In the genomic region with DNA sequence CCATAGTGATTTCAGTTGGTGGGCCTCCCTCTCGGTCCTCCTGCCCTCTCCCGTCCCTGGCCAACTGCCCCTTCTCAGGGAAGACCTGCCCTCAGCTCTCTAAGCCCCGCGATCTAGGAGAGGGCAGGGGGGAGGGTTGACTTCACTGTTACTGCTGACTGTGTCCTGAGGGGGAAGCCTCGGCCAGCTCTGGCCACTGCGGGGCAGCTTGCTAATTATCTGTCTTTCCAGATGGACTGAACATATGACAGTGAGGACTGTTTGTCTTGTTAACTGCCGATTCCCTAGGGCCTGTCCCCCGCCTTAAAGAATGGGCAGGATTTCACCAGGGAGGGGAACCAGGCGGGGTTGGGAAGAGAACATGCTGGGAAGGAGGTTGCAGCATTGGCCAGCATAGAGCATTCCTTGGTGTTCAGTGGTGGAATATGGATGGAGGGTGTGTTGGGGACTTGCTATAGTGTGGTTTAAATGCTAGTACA, we compare ENCODE assay signal across 1 cellular context.
TF ChIP-seq lines count a peak whose summit lies in the region.

No MANE protein-coding gene starts in this region.

TF ChIP-seq in K562, 482 proteins besides CTCF, POLR2A, EP300 and RAD21 (continued from another document and continues in another):
- TF ChIP-seq MTF1 (CRISPR knock-in tag; IDR thresholded peaks at IDR 0.05; ENCODE audit: borderline replicate concordance), result no peak
- TF ChIP-seq ZNF707 (CRISPR knock-in tag; conservative IDR thresholded peaks at IDR 0.05), result no peak
- TF ChIP-seq SMARCC2 (IDR thresholded peaks at IDR 0.05; ENCODE audit: low read depth), result 0 out of 2 replicates have a peak, but pooled peaks have one; percentile 24
- TF ChIP-seq, protein P1, sequence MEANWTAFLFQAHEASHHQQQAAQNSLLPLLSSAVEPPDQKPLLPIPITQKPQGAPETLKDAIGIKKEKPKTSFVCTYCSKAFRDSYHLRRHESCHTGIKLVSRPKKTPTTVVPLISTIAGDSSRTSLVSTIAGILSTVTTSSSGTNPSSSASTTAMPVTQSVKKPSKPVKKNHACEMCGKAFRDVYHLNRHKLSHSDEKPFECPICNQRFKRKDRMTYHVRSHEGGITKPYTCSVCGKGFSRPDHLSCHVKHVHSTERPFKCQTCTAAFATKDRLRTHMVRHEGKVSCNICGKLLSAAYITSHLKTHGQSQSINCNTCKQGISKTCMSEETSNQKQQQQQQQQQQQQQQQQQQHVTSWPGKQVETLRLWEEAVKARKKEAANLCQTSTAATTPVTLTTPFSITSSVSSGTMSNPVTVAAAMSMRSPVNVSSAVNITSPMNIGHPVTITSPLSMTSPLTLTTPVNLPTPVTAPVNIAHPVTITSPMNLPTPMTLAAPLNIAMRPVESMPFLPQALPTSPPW (CRISPR knock-in tag; IDR thresholded peaks at IDR 0.05), result peak; percentile 76
- TF ChIP-seq MLLT1 (IDR thresholded peaks at IDR 0.05), result no peak
- TF ChIP-seq SLC30A9 (CRISPR knock-in tag; IDR thresholded peaks at IDR 0.05), result no peak
- no peak for TF ChIP-seq KAT8 (IDR thresholded peaks at IDR 0.05; ENCODE audit: low read depth)
- TF ChIP-seq, protein P2, sequence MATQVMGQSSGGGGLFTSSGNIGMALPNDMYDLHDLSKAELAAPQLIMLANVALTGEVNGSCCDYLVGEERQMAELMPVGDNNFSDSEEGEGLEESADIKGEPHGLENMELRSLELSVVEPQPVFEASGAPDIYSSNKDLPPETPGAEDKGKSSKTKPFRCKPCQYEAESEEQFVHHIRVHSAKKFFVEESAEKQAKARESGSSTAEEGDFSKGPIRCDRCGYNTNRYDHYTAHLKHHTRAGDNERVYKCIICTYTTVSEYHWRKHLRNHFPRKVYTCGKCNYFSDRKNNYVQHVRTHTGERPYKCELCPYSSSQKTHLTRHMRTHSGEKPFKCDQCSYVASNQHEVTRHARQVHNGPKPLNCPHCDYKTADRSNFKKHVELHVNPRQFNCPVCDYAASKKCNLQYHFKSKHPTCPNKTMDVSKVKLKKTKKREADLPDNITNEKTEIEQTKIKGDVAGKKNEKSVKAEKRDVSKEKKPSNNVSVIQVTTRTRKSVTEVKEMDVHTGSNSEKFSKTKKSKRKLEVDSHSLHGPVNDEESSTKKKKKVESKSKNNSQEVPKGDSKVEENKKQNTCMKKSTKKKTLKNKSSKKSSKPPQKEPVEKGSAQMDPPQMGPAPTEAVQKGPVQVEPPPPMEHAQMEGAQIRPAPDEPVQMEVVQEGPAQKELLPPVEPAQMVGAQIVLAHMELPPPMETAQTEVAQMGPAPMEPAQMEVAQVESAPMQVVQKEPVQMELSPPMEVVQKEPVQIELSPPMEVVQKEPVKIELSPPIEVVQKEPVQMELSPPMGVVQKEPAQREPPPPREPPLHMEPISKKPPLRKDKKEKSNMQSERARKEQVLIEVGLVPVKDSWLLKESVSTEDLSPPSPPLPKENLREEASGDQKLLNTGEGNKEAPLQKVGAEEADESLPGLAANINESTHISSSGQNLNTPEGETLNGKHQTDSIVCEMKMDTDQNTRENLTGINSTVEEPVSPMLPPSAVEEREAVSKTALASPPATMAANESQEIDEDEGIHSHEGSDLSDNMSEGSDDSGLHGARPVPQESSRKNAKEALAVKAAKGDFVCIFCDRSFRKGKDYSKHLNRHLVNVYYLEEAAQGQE (CRISPR knock-in tag; IDR thresholded peaks at IDR 0.05; ENCODE audit: low read depth), result no peak
- no peak for TF ChIP-seq CTCFL (IDR thresholded peaks at IDR 0.05; ENCODE audit: borderline replicate concordance, insufficient read depth, low read depth, low read length, poor library complexity, severe bottlenecking)
- no peak for TF ChIP-seq PRMT5 (CRISPR knock-in tag; IDR thresholded peaks at IDR 0.05)
- no peak for TF ChIP-seq FOXA3 (CRISPR knock-in tag; conservative IDR thresholded peaks at IDR 0.05 in 1 of 2, IDR thresholded peaks at IDR 0.05 in 1 of 2)
- no peak for TF ChIP-seq E2F6 (IDR thresholded peaks at IDR 0.05; ENCODE audit: borderline replicate concordance in 1 of 2, extremely low read depth in 1 of 2, insufficient read depth in 1 of 2, insufficient read length in 1 of 2, low read depth in 1 of 2, low read length in 1 of 2, poor library complexity in 1 of 2, severe bottlenecking in 1 of 2)
- no peak for TF ChIP-seq RBM39 (optimal IDR thresholded peaks at IDR 0.05; ENCODE audit: low read depth, low read length)
- TF ChIP-seq ZNF644 (tag; IDR thresholded peaks at IDR 0.05; ENCODE audit: low read depth), result no peak
- no peak for TF ChIP-seq TSC22D4 (tag; IDR thresholded peaks at IDR 0.05)
- no peak for TF ChIP-seq HNRNPK (IDR thresholded peaks at IDR 0.05; ENCODE audit: low read depth, low read length, poor library complexity, severe bottlenecking)
- no peak for TF ChIP-seq HNRNPL (IDR thresholded peaks at IDR 0.05; ENCODE audit: low read depth, low read length)
- TF ChIP-seq, protein P3, sequence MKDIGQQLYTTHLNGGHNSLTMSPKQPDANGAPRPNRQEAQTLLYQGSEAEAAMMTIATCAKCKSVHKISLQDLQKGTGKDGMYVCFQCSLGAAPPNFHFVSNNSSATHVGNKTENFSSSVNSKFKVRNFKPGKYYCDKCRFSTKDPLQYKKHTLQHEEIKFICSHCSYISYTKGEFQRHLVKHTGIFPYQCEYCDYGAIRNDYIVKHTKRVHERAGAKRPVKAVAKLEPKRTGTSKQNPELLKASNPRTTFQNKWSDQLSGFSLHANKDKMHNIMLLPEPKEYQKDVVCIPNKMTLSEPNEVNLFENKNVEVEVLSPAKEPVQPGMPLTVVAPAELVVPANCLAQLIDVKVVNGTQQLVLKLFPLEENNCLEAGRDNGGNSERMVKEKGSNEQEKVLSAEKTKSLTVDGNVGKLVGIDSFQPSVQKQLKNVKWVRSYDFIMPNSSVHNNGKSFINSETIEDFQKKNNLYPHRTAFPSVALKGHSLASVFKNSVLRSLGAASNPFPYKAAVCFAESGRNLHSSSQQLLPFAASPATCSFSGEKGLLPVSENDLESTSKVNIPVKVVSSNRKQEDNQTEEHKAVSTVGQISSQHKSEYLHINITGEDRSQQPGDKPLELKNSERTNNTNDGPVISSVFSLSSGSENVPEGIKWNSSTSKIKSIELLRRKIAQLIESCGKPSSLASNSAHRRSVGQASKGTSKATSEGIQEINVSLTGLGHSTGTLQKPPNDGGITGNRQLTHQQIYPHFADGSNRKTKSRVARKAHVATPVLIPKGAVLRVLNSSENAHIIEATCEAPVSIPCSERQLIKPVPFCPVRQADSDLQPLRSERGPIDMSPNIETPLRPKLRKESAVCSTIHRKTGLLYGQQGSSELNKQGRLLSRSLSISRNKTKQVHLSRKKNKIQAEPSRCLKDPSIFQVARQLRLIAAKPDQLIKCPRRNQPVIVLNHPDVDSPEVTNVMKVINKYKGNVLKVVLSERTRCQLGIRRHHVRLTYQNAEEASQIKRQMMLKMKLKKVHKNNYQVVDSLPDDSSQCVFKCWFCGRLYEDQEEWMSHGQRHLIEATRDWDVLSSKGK (CRISPR knock-in tag; IDR thresholded peaks at IDR 0.05), result no peak
- TF ChIP-seq ZNF586 (CRISPR knock-in tag; conservative IDR thresholded peaks at IDR 0.05), result no peak
- TF ChIP-seq TCF3 (CRISPR knock-in tag; IDR thresholded peaks at IDR 0.05), result peak; percentile 94
- TF ChIP-seq ZNF174 (CRISPR knock-in tag; IDR thresholded peaks at IDR 0.05), result no peak
- no peak for TF ChIP-seq ZNF232 (CRISPR knock-in tag; IDR thresholded peaks at IDR 0.05)
- no peak for TF ChIP-seq ZNF668 (CRISPR knock-in tag; IDR thresholded peaks at IDR 0.05)
- TF ChIP-seq ZNF398 (CRISPR knock-in tag; IDR thresholded peaks at IDR 0.05), result no peak
- TF ChIP-seq CBFA2T2 (conservative IDR thresholded peaks at IDR 0.05), result peak; percentile 81
- TF ChIP-seq ZBTB7A (IDR thresholded peaks at IDR 0.05; ENCODE audit: borderline replicate concordance, control insufficient read depth, low read depth, low read length), result peak; percentile 32; the same call in 1 of the 2 replicates
- TF ChIP-seq ZZZ3 (IDR thresholded peaks at IDR 0.05), result no peak
- peak; percentile 45; the same call in 1 of the 2 replicates for TF ChIP-seq CXXC5 (CRISPR knock-in tag; IDR thresholded peaks at IDR 0.05)
- peak; percentile 54; the same call in 1 of the 2 replicates for TF ChIP-seq CTBP1 (IDR thresholded peaks at IDR 0.05; ENCODE audit: borderline replicate concordance)
- TF ChIP-seq ZNF766 (CRISPR knock-in tag; conservative IDR thresholded peaks at IDR 0.05), result no peak
- TF ChIP-seq MCM7 (IDR thresholded peaks at IDR 0.05), result no peak
- peak; percentile 35; the same call in 1 of the 2 replicates for TF ChIP-seq PHF21A (IDR thresholded peaks at IDR 0.05; ENCODE audit: borderline replicate concordance, low read depth)
- TF ChIP-seq ZC3H4 (CRISPR knock-in tag; IDR thresholded peaks at IDR 0.05; ENCODE audit: borderline replicate concordance), result no peak
- no peak for TF ChIP-seq TBP (optimal IDR thresholded peaks at IDR 0.05; ENCODE audit: low read depth, low read length)
- no peak for TF ChIP-seq ZNF224 (CRISPR knock-in tag; IDR thresholded peaks at IDR 0.05)
- no peak for TF ChIP-seq SPI1 (IDR thresholded peaks at IDR 0.05; ENCODE audit: borderline replicate concordance, low read depth, low read length)
- TF ChIP-seq ZNF3 (CRISPR knock-in tag; IDR thresholded peaks at IDR 0.05), result no peak
- TF ChIP-seq YY1 (IDR thresholded peaks at IDR 0.05; ENCODE audit: borderline replicate concordance in 1 of 3, control insufficient read depth in 1 of 3, extremely low read depth in 1 of 3, insufficient read depth in 3 of 3, insufficient read length in 1 of 3, insufficient replicate concordance in 2 of 3, low read depth in 1 of 3, low read length in 2 of 3), result no peak
- TF ChIP-seq ZKSCAN1 (IDR thresholded peaks at IDR 0.05; ENCODE audit: low read depth, low read length), result peak; percentile 36; the same call in 1 of the 2 replicates
- TF ChIP-seq ZNF655 (CRISPR knock-in tag; IDR thresholded peaks at IDR 0.05), result no peak
- 0 out of 2 replicates have a peak, but pooled peaks have one; percentile 27 for TF ChIP-seq MTA3 (IDR thresholded peaks at IDR 0.05; ENCODE audit: borderline replicate concordance)
- TF ChIP-seq DPF2 (IDR thresholded peaks at IDR 0.05), result peak; percentile 83
- TF ChIP-seq JUNB (CRISPR knock-in tag; conservative IDR thresholded peaks at IDR 0.05), result no peak
- no peak for TF ChIP-seq ZNF212 (CRISPR knock-in tag; IDR thresholded peaks at IDR 0.05)
- no peak for TF ChIP-seq TAF15 (IDR thresholded peaks at IDR 0.05; ENCODE audit: low read depth, low read length)
- TF ChIP-seq, protein P4, sequence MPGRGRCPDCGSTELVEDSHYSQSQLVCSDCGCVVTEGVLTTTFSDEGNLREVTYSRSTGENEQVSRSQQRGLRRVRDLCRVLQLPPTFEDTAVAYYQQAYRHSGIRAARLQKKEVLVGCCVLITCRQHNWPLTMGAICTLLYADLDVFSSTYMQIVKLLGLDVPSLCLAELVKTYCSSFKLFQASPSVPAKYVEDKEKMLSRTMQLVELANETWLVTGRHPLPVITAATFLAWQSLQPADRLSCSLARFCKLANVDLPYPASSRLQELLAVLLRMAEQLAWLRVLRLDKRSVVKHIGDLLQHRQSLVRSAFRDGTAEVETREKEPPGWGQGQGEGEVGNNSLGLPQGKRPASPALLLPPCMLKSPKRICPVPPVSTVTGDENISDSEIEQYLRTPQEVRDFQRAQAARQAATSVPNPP (IDR thresholded peaks at IDR 0.05; ENCODE audit: borderline replicate concordance, insufficient read depth, insufficient read length), result no peak
